8 cellular contexts compared by ENCODE assay signal in the genomic region with DNA sequence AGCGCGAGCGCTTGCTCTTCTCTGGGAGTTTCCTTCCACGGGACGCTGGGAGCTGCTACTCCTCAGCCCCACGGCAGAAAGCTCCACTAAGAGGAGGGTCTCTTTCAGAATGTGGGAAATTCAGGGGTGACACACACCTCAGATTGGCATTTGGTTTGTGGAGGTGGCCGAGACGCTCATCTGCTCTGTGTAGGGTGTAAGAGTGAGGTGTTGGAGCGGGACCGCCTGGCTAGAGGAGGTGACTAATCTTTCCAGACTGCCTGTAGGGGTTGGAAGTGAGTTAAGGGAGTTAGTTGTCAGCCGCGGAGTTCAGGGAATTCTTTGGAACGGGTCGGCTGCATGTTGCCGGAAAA. TPM values are rescaled to one million over a fixed set of nuclear protein-coding genes. Genes with fewer than 3 reads are reported as not detected.
DNase-seq lines count a peak whose midpoint lies in the region; ATAC-seq, FAIRE-seq and TF ChIP-seq lines count a peak whose summit lies in the region.

No MANE protein-coding gene starts in this region.

- H3K9ac ChIP-seq in Karpas-422 (ENCODE audit: low read length) (peak overlapping the region; percentile 92), neuronal stem cell (ENCODE audit: low read depth, low read length, poor library complexity) (peak overlapping the region; percentile 86)

- H2BK12ac ChIP-seq in neuronal stem cell (ENCODE audit: low read length): no peak overlapping the region

- peaks cover 17% of the 10 kb centered on the region; the same call in 1 of the 2 replicates for H4K20me1 ChIP-seq in Karpas-422 (ENCODE audit: insufficient read depth, low read depth, low read length)

- no peaks in the 10 kb centered on the region for H3K79me1 ChIP-seq in neuronal stem cell (ENCODE audit: low read depth, low read length)

- POLR2A ChIA-PET in AG04449 (lab: Yijun Ruan, JAX): no interaction called here

- TF ChIP-seq EP300 in upper lobe of left lung (IDR thresholded peaks at IDR 0.05): no peak

- H3K4me2 ChIP-seq in Karpas-422 (ENCODE audit: low read depth, low read length, poor library complexity, severe bottlenecking) (peak overlapping the region; percentile 84), neuronal stem cell (ENCODE audit: insufficient read depth, low read length, poor library complexity, severe bottlenecking) (peak overlapping the region; percentile 89)

- peak overlapping the region; percentile 39 for H3K14ac ChIP-seq in neuronal stem cell (ENCODE audit: low read length)

- H3K36me3 ChIP-seq in Karpas-422 (ENCODE audit: insufficient read depth, low read length) (peaks cover 29% of the 10 kb centered on the region), neuronal stem cell (replicated peaks in 1 of 2; ENCODE audit: control insufficient read depth in 2 of 2, insufficient read depth in 2 of 2, low read length in 2 of 2) (peaks cover 10 to 45% of the 10 kb centered on the region in 2 donors), upper lobe of left lung (peaks cover 4 to 35% (median 18%) of the 10 kb centered on the region in 4 donors)

- peak overlapping the region; percentile 52 for H3K23ac ChIP-seq in neuronal stem cell (ENCODE audit: low read depth, low read length, poor library complexity)

- CTCF ChIA-PET in AG04449 (lab: Yijun Ruan, JAX): interaction anchor here (0.8 to 14.4 kb wide), 13 partner anchors 9 to 192 kb away, joined by 3 to 247 read pairs (median 6); a partner anchor contains a TSS

- ATAC-seq in upper lobe of left lung (ENCODE audit: low FRiP score in 2 of 2): peak; percentile 77 to 78

- no peak overlapping the region for H3K4ac ChIP-seq in neuronal stem cell (ENCODE audit: low read length)

- no peak overlapping the region for H4K91ac ChIP-seq in neuronal stem cell (ENCODE audit: low read depth, low read length, poor library complexity)

- peak; percentile 47 for FAIRE-seq in GM19239 (lab: Jason Lieb, UNC)

- WGBS in neuronal stem cell (ENCODE audit: extremely low coverage in 2 of 2, insufficient read length in 2 of 2, insufficient replicate concordance in 1 of 2), 2 donors: no CpG with 5 or more reads among the region's 15 CpGs
- 2% methylated on average over 7 to 14 of the region's 15 CpGs for WGBS in upper lobe of left lung, 2 donors

- peak overlapping the region; percentile 87 for H2BK5ac ChIP-seq in neuronal stem cell (ENCODE audit: low read length)

- H3K4me1 ChIP-seq in Karpas-422 (ENCODE audit: low read length) (peaks cover 28% of the 10 kb centered on the region), neuronal stem cell (ENCODE audit: control insufficient read depth in 2 of 2, insufficient read depth in 1 of 2, low read depth in 1 of 2, low read length in 2 of 2) (peaks cover 5 to 11% of the 10 kb centered on the region in 2 donors), upper lobe of left lung (peaks cover 18 to 32% (median 23%) of the 10 kb centered on the region in 4 donors)

- DNase-seq in AG04449 (ENCODE audit: low read depth, low spot score) (peak; percentile 36), GM19239 (ENCODE audit: insufficient read length, low spot score) (no peak), Karpas-422 (peak; percentile 57), activated T-cell treated with anti-CD3 and anti-CD28 coated beads for 48 hours (ENCODE audit: low read depth) (peak; percentile 29), fibroblast of villous mesenchyme (ENCODE audit: low read depth) (peak; percentile 63), neuronal stem cell (ENCODE audit: low spot score) (no peak), upper lobe of left lung (peak in 1 of 2 donors; percentile 31), cerebellar cortex (ENCODE audit: low spot score) (no peak)

- H3K27ac ChIP-seq in Karpas-422 (ENCODE audit: low read length) (no peak overlapping the region; the same call in 1 of the 2 replicates), neuronal stem cell (replicated peaks; ENCODE audit: low read length) (no peak overlapping the region), upper lobe of left lung (peak overlapping the region; percentile 86 to 91 (median 86))

- H3K79me2 ChIP-seq in Karpas-422 (ENCODE audit: low read length): peaks cover 57% of the 10 kb centered on the region

- H2BK120ac ChIP-seq in neuronal stem cell (ENCODE audit: low read depth, low read length): no peak overlapping the region

- H3K9me3 ChIP-seq in Karpas-422 (ENCODE audit: low read length): no peaks in the 10 kb centered on the region
- peaks cover 5 to 10% of the 10 kb centered on the region in 2 donors for H3K9me3 ChIP-seq in neuronal stem cell (replicated peaks in 1 of 2; ENCODE audit: control insufficient read depth in 2 of 2, insufficient read depth in 1 of 2, low read depth in 1 of 2, low read length in 2 of 2)
- H3K9me3 ChIP-seq in upper lobe of left lung: no peaks in the 10 kb centered on the region

- no peak overlapping the region for H2AFZ ChIP-seq in Karpas-422 (ENCODE audit: low read length)
- H2AFZ ChIP-seq in neuronal stem cell (ENCODE audit: low read length): peak overlapping the region; percentile 93

- H3K4me3 ChIP-seq in AG04449 (ENCODE audit: low read depth, low read length) (peak overlapping the region; percentile 88), Karpas-422 (ENCODE audit: low read length) (peak overlapping the region; percentile 89), fibroblast of villous mesenchyme (ENCODE audit: low read depth, low read length) (peak overlapping the region; percentile 88), neuronal stem cell (ENCODE audit: low read length in 2 of 2) (peak overlapping the region; percentile 70 to 91), upper lobe of left lung (peak overlapping the region; percentile 67 to 93 (median 84))

- H3K18ac ChIP-seq in neuronal stem cell (ENCODE audit: low read length): no peak overlapping the region

- no peak overlapping the region for H2BK15ac ChIP-seq in neuronal stem cell (ENCODE audit: low read length)

- TF ChIP-seq CTCF in AG04449 (IDR thresholded peaks at IDR 0.05; ENCODE audit: insufficient read depth, low read length, missing control alignments) (no peak), fibroblast of villous mesenchyme (IDR thresholded peaks at IDR 0.05; ENCODE audit: insufficient read depth, low read depth, low read length) (peak; percentile 14), upper lobe of left lung (IDR thresholded peaks at IDR 0.05) (no peak)

- peak in 1 of 4 donors; percentile 15 for TF ChIP-seq POLR2A in upper lobe of left lung (IDR thresholded peaks at IDR 0.05)

- H3K9me2 ChIP-seq in Karpas-422 (replicated peaks; ENCODE audit: insufficient read depth, low read length): no peaks in the 10 kb centered on the region

- peak overlapping the region; percentile 94 for H2AK5ac ChIP-seq in neuronal stem cell (ENCODE audit: low read depth, low read length)

- H4K8ac ChIP-seq in neuronal stem cell (ENCODE audit: low read depth, low read length): no peak overlapping the region

- H3K27me3 ChIP-seq in Karpas-422 (ENCODE audit: low read length) (no peaks in the 10 kb centered on the region), neuronal stem cell (ENCODE audit: control insufficient read depth in 3 of 3, insufficient read depth in 3 of 3, low read depth in 1 of 3, low read length in 3 of 3) (no peaks in the 10 kb centered on the region), upper lobe of left lung (no peaks in the 10 kb centered on the region)

RNA-seq across cellular contexts. Expression of a gene that starts 0.7 kb away (rescaled TPM):
- 69.5 and 79.6 TPM in 2 replicates for total RNA-seq in Karpas-422 (2014; rRNA removed; shearing (Covaris generic); ENCODE audit: low replicate concordance)
- total RNA-seq in fibroblast of villous mesenchyme (105 and 117 TPM in 2 replicates), upper lobe of left lung (10 to 100 TPM; 42.4 to 71.4 (median 62.8) TPM)
- 111 TPM for polyA plus RNA-seq in neuronal stem cell (2013, experiment 1 of 2)
- 121 TPM for polyA plus RNA-seq in neuronal stem cell (2013, experiment 2 of 2)

RNA-seq across cellular contexts. Expression of a gene that starts 41.7 kb away (rescaled TPM):
- total RNA-seq in Karpas-422 (2014; rRNA removed; shearing (Covaris generic); ENCODE audit: low replicate concordance): 0.26 and 0.51 TPM in 2 replicates
- 0.64 and 0.86 TPM in 2 replicates for total RNA-seq in fibroblast of villous mesenchyme
- 5.4 TPM for polyA plus RNA-seq in neuronal stem cell (2013, experiment 1 of 2)
- polyA plus RNA-seq in neuronal stem cell (2013, experiment 2 of 2): 5.2 TPM
- 1 to 10 TPM in 4 of 6 donors, under 1 TPM in 2; 0.76 to 3.1 (median 1.5) TPM for total RNA-seq in upper lobe of left lung

Comparison
In these comparisons a context has a peak if more than half of its experiments do, and no peak if none do; other contexts are left out.
1. DNase-seq: peak in AG04449 (single experiment), Karpas-422 (single experiment), activated T-cell treated with anti-CD3 and anti-CD28 coated beads for 48 hours (single experiment) and fibroblast of villous mesenchyme (single experiment); none in GM19239 (single experiment), neuronal stem cell (single experiment) and cerebellar cortex (single experiment).
2. H3K27ac ChIP-seq: peak in upper lobe of left lung (4 of 4); none in Karpas-422 (single experiment) and neuronal stem cell (single experiment).
3. Peak in every context shown above with its lines, with median percentiles within 50 percentile points of each other: H3K4me3 ChIP-seq.